In the genomic region with DNA sequence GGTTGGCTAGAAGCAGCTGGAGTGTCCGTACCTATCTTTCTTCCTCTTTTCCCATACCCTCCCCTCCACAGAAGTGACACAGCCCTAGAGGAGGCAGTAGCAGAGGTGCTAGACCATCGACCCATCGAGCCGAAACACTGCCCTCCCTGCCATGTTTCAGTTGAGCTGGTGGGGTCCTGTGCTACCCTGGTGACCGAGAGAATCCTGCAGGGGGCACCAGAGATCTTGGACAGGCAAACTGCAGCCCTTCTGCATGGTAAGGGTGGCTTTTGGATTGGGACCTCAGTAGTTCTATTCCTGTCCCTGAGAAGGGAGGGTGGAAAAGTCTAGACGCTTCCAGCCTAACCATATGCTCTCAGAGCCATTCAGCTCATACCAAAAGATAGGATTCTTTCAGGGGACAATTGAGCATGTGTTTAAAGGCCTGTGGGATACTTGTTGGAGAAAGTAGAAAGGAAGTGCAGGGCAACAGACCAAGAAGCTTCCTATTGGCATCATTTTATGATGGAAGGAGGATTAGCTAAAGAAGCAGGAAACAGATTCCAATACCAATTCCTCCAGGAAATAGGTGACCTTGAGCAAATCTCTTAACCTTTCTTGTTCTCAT, we compare ENCODE assay signal across 8 cellular contexts. TPM values are rescaled to one million over a fixed set of nuclear protein-coding genes. Genes with fewer than 3 reads are reported as not detected.
DNase-seq lines count a peak whose midpoint lies in the region; ATAC-seq, FAIRE-seq and TF ChIP-seq lines count a peak whose summit lies in the region.

No MANE protein-coding gene starts in this region.

- intact Hi-C loops in left lung (cut with DNase I), result no loop called here

- H3K27me3 ChIP-seq in left lung, result no peaks in the 10 kb centered on the region

- H3K9me3 ChIP-seq in left lung, result no peaks in the 10 kb centered on the region

- DNase-seq in ACHN, result peak; percentile 77
- peak; percentile 73 for DNase-seq in GM19239 (ENCODE audit: insufficient read length, low spot score)
- DNase-seq in NCI-H345 treated with DMSO at 0.1 percent for 48 hours (lab: John Stamatoyannopoulos, UW; ENCODE audit: unreplicated experiment), result peak; percentile 78
- DNase-seq in activated CD4-positive, alpha-beta T cell treated with anti-CD3 and anti-CD28 coated beads for 4 hours, result peak; percentile 85 to 92
- DNase-seq in choroid plexus epithelial cell (ENCODE audit: low read depth), result peak; percentile 81
- peak in 1 of 2 donors; percentile 78 for DNase-seq in left lung
- DNase-seq in stimulated activated CD4-positive, alpha-beta T cell treated with anti-CD3 and anti-CD28 coated beads, Interleukin-4, amount 100 ng/mL, for 4 hours, result peak; percentile 76 to 79

- peaks cover 0 to 58% of the 10 kb centered on the region in 2 donors for H3K36me3 ChIP-seq in left lung

- in situ Hi-C loops in ACHN (cut with HindIII; ENCODE audit: low pct_ligation_motif_present, low pct_unique_long_range_greater_than_20kb, low sequenced_read_pairs), result no loop called here

- peak; percentile 84 for FAIRE-seq in GM19239 (lab: Jason Lieb, UNC)

- TF ChIP-seq CTCF in choroid plexus epithelial cell (conservative IDR thresholded peaks at IDR 0.05; ENCODE audit: low read depth, low read length) (peak; percentile 93), left lung (IDR thresholded peaks at IDR 0.05) (peak; percentile 52 to 79)

- peak overlapping the region in 1 of 2 donors; percentile 3 for H3K27ac ChIP-seq in left lung

- peaks cover 2 to 6% of the 10 kb centered on the region in 2 donors for H3K4me1 ChIP-seq in left lung

- H3K4me3 ChIP-seq in choroid plexus epithelial cell (ENCODE audit: low read depth, low read length), result no peak overlapping the region
- H3K4me3 ChIP-seq in left lung, result no peak overlapping the region

- ATAC-seq in left lung (peak; percentile 98), GM19035 (IDR thresholded peaks at IDR 0.05; ENCODE audit: unreplicated experiment) (no peak)

RNA-seq across cellular contexts. Expression of gene BNIPL, which starts 11.7 kb away (rescaled TPM):
- 1 to 10 TPM; 3.5 to 5.9 TPM for total RNA-seq in left lung

RNA-seq across cellular contexts. Expression of gene PRUNE1, which starts 16.4 kb away (rescaled TPM):
- total RNA-seq in left lung, result 10 to 100 TPM; 15.1 to 18.1 TPM

RNA-seq across cellular contexts. Expression of gene MINDY1, which starts 17.9 kb away (rescaled TPM):
- total RNA-seq in left lung, result 10 to 100 TPM; 26.0 to 32.9 TPM

RNA-seq across cellular contexts. Expression of gene C1orf56, which starts 22.9 kb away (rescaled TPM):
- total RNA-seq in left lung, result 1 to 10 TPM; 3.9 to 6.1 TPM

RNA-seq across cellular contexts. Expression of gene CDC42SE1, which starts 34.8 kb away (rescaled TPM):
- 100 to 1,000 TPM; 104 to 125 TPM for total RNA-seq in left lung
